In the genomic region with DNA sequence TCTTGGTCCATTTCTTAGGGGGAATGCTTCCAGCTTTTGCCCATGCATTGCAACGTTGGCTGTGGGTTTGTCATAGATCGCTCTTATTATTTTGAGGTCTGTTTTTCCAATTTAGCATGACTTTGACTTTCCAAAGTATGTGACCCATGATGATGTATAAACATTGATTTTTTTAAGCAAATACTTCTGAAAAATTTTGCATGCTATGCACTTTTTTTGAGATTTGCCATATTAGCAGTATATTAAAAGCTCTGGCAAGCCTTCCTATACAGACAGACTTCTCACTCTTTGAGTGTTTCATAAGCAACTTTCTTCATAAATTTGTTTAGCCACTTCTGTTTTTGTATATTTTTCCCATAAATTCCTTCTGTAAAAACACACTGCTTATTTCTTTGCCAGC, we compare ENCODE assay signal across 27 cellular contexts.
"Had no signal": no experiment of that assay in that cellular context is flagged by ENCODE, and none has a peak within 500 bp of the region (broad histone marks: within the 10 kb centered on the region; RNA-seq: fewer than 3 reads in every experiment).

No MANE protein-coding gene starts in this region.

- FAIRE-seq: urothelium cell line had no signal

- H3K27me3 ChIP-seq: stomach, suprapubic skin, testis, thyroid gland, tibial artery, tibial nerve, transverse colon, upper lobe of left lung, upper lobe of right lung, uterus, vagina had no signal

- H3K4me3 ChIP-seq: stomach, suprapubic skin, testis, thoracic aorta, thyroid gland, tibial artery, tibial nerve, transverse colon, upper lobe of left lung, upper lobe of right lung, uterus, vagina had no signal

- ATAC-seq: stimulated activated effector memory CD8-positive, alpha-beta T cell treated with anti-CD3 and anti-CD28 coated beads, Interleukin-12 subunit alpha, Interleukin-12 subunit beta, amount 100 ng/mL, for 72 hours; stimulated activated memory B cell treated with anti-CD40 and anti-IgM and Interleukin-4, amounts not matched to agents 10 μg/mL and 1 μg/mL and 100 μg/mL, for 72 hours; stimulated activated naive B cell treated with anti-CD40 and anti-IgM and Interleukin-4, amounts not matched to agents 10 μg/mL and 1 μg/mL and 100 μg/mL, for 72 hours; stimulated activated naive CD8-positive, alpha-beta T cell treated with anti-CD3 and anti-CD28 coated beads, Interleukin-15, amount 100 ng/mL, for 72 hours; stimulated activated naive CD8-positive, alpha-beta T cell treated with anti-CD3 and anti-CD28 coated beads, Interleukin-15, Interleukin-2, amounts not matched to agents 100 U/mL and 50 U/mL, for 24 hours; upper lobe of right lung had no signal

- H3K4me1 ChIP-seq: stomach, suprapubic skin, testis, thyroid gland, tibial artery, tibial nerve, transverse colon, upper lobe of left lung, upper lobe of right lung, uterus, vagina had no signal

- H3K36me3 ChIP-seq: stomach, suprapubic skin, thoracic aorta, thyroid gland, tibial artery, tibial nerve, transverse colon, upper lobe of left lung, upper lobe of right lung, uterus, vagina had no signal

- H3K9me3 ChIP-seq: suprapubic skin, testis, thoracic aorta, thyroid gland, tibial artery, tibial nerve, transverse colon, upper lobe of left lung, upper lobe of right lung, uterus, vagina had no signal

- DNase-seq: stimulated activated CD4-positive, alpha-beta T cell treated with anti-CD3 and anti-CD28 coated beads, Interleukin-2, amount 100 ng/mL, for 48 hours; stimulated activated CD4-positive, alpha-beta T cell treated with anti-CD3 and anti-CD28 coated beads, Interleukin-4, amount 100 ng/mL, for 1 hour; stimulated activated CD4-positive, alpha-beta T cell treated with anti-CD3 and anti-CD28 coated beads, Interleukin-4, amount 100 ng/mL, for 24 hours; stimulated activated CD4-positive, alpha-beta T cell treated with anti-CD3 and anti-CD28 coated beads, Interleukin-4, amount 100 ng/mL, for 4 hours; stimulated activated CD8-positive, alpha-beta memory T cell treated with anti-CD3 and anti-CD28 coated beads, Interleukin-4, amount 100 ng/mL, for 48 hours; stimulated activated naive B cell treated with anti-CD40 and anti-IgM and Interleukin-4, amounts not matched to agents 10 μg/mL and 1 μg/mL and 100 μg/mL, for 72 hours; stimulated activated naive CD4-positive, alpha-beta T cell; stimulated activated naive CD4-positive, alpha-beta T cell treated with Interleukin-2 at 50 U/mL for 16 hours; stimulated activated naive CD8-positive, alpha-beta T cell treated with anti-CD3 and anti-CD28 coated beads, Interleukin-15, amount 100 ng/mL, for 72 hours; stimulated activated naive CD8-positive, alpha-beta T cell treated with anti-CD3 and anti-CD28 coated beads, Interleukin-15, Interleukin-2, amounts not matched to agents 100 U/mL and 50 U/mL, for 24 hours; stomach; substantia nigra; testis; thyroid gland; tibial artery; transverse colon; trophoblast cell; upper lobe of left lung; upper lobe of right lung; uterus had no signal

- H3K27ac ChIP-seq: stomach, suprapubic skin, testis, thoracic aorta, thyroid gland, tibial artery, tibial nerve, transverse colon, upper lobe of left lung, upper lobe of right lung, uterus, vagina had no signal
